In the genomic region with DNA sequence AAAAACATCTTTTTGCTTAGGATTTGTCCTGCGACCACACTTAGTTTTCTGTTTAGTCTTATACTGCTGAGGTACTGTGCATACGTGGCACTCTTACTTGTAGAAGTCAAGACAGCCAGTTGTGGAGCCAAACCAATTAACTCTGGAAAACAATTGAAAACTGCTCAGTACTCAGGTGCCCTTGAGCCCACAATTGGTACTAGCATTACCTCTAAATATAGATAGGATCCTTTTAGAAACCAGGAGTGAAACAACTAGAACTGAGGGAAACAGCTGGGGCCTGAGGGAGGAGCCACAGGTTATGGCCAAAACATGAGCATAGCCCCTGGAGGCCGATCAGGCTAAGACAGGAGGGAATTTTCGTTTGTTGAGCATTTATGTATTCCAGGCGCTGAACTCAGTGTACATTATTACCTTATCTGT, we compare ENCODE assay signal across 8 cellular contexts. TPM values are rescaled to one million over a fixed set of nuclear protein-coding genes. Genes with fewer than 3 reads are reported as not detected.
DNase-seq lines count a peak whose midpoint lies in the region; ATAC-seq and TF ChIP-seq lines count a peak whose summit lies in the region.

No MANE protein-coding gene starts in this region.

- H3K27me3 Mint-ChIP-seq in activated naive CD8-positive, alpha-beta T cell treated with anti-CD3 and anti-CD28 coated beads, Interleukin-2, amount 50 U/mL, for 24 hours, result no peaks in the 10 kb centered on the region

- H3K4me3 Mint-ChIP-seq in activated naive CD8-positive, alpha-beta T cell treated with anti-CD3 and anti-CD28 coated beads, Interleukin-2, amount 50 U/mL, for 24 hours, result no peak overlapping the region

- H3K27ac Mint-ChIP-seq in activated naive CD8-positive, alpha-beta T cell treated with anti-CD3 and anti-CD28 coated beads, Interleukin-2, amount 50 U/mL, for 24 hours, result peak overlapping the region; percentile 14

- peak; percentile 64 for TF ChIP-seq CTCF in GM12872 (IDR thresholded peaks at IDR 0.05; ENCODE audit: insufficient read depth, low read depth, low read length)

- peak; percentile 59 for DNase-seq in AG08395 (ENCODE audit: low spot score)
- DNase-seq in NCI-H2171 treated with DMSO at 0.1 percent for 48 hours (lab: John Stamatoyannopoulos, UW), result peak; percentile 44
- peak; percentile 25 for DNase-seq in activated naive CD8-positive, alpha-beta T cell treated with anti-CD3 and anti-CD28 coated beads, Interleukin-2, amount 50 U/mL, for 24 hours
- DNase-seq in lung microvascular endothelial cell (ENCODE audit: low read depth in 2 of 2), result peak; percentile 60
- no peak for DNase-seq in pons (ENCODE audit: low spot score)
- DNase-seq in cerebellar nuclear complex (lab: John Stamatoyannopoulos, UW), result no peak

- no peaks in the 10 kb centered on the region for H3K9me3 Mint-ChIP-seq in activated naive CD8-positive, alpha-beta T cell treated with anti-CD3 and anti-CD28 coated beads, Interleukin-2, amount 50 U/mL, for 24 hours

- H3K4me1 Mint-ChIP-seq in activated naive CD8-positive, alpha-beta T cell treated with anti-CD3 and anti-CD28 coated beads, Interleukin-2, amount 50 U/mL, for 24 hours, result peaks cover 38% of the 10 kb centered on the region

- peaks cover 2% of the 10 kb centered on the region for H3K36me3 Mint-ChIP-seq in activated naive CD8-positive, alpha-beta T cell treated with anti-CD3 and anti-CD28 coated beads, Interleukin-2, amount 50 U/mL, for 24 hours (ENCODE audit: low read depth)

- ATAC-seq in HG02588 (IDR thresholded peaks at IDR 0.05; ENCODE audit: unreplicated experiment), result peak; percentile 46
- no peak for ATAC-seq in activated naive CD8-positive, alpha-beta T cell treated with anti-CD3 and anti-CD28 coated beads, Interleukin-2, amount 50 U/mL, for 24 hours

RNA-seq across cellular contexts. Expression of gene SPATS2, which starts 2.5 kb away (rescaled TPM):
- 11.7 and 18.3 TPM in 2 replicates for total RNA-seq in lung microvascular endothelial cell

RNA-seq across cellular contexts. Expression of gene DNAJC22, which starts 23.0 kb away (rescaled TPM):
- total RNA-seq in lung microvascular endothelial cell, result 0.40 and 0.87 TPM in 2 replicates

RNA-seq across cellular contexts. Expression of gene C1QL4, which starts 32.7 kb away (rescaled TPM):
- total RNA-seq in lung microvascular endothelial cell, result not detected in 2 replicates

RNA-seq across cellular contexts. Expression of gene TROAP, which starts 46.7 kb away (rescaled TPM):
- total RNA-seq in lung microvascular endothelial cell, result 1.6 and 8.9 TPM in 2 replicates

Comparison
In these comparisons a context has a peak if more than half of its experiments do, and no peak if none do; other contexts are left out.
1. DNase-seq: peak in AG08395 (single experiment), NCI-H2171 treated with DMSO at 0.1 percent for 48 hours (single experiment), activated naive CD8-positive, alpha-beta T cell treated with anti-CD3 and anti-CD28 coated beads, Interleukin-2, amount 50 U/mL, for 24 hours (single experiment) and lung microvascular endothelial cell (2 of 2); none in pons (single experiment) and cerebellar nuclear complex (0 of 2).